ENCODE assay signal across 23 cellular contexts in genomic region chr2:9680082-9680481, GRCh38.
"Had no signal": no experiment of that assay in that cellular context is flagged by ENCODE, and none has a peak within 500 bp of the region (broad histone marks: within the 10 kb centered on the region; RNA-seq: fewer than 3 reads in every experiment).

No MANE protein-coding gene starts in this region.

- H3K36me3 ChIP-seq: colonic mucosa, esophagus squamous epithelium, gastroesophageal sphincter, left ventricle myocardium inferior, lower lobe of right lung, right lobe of liver, spleen, thoracic aorta, transverse colon had no signal

- DNase-seq: colonic mucosa; dermis blood vessel endothelial cell; esophagus squamous epithelium; glutamatergic neuron; left cardiac atrium; left ventricle myocardium inferior; lower lobe of right lung; midbrain; nephron progenitor cell; psoas muscle; retina; right lobe of liver; spleen; stimulated activated CD4-positive, alpha-beta T cell treated with anti-CD3 and anti-CD28 coated beads, Interleukin-15, amount 100 ng/mL, for 24 hours; stimulated activated CD4-positive, alpha-beta T cell treated with anti-CD3 and anti-CD28 coated beads, Interleukin-1b, Interleukin-23, amount 100 ng/mL, for 48 hours; stimulated activated CD4-positive, alpha-beta T cell treated with anti-CD3 and anti-CD28 coated beads, Interleukin-4, amount 100 ng/mL, for 24 hours; stimulated activated naive B cell treated with anti-CD40 and anti-IgM and Interleukin-4, amounts not matched to agents 10 μg/mL and 1 μg/mL and 100 μg/mL, for 72 hours; stimulated activated naive CD8-positive, alpha-beta T cell treated with anti-CD3 and anti-CD28 coated beads, Interleukin-15, amount 100 ng/mL, for 72 hours; substantia nigra; transverse colon had no signal

- H3K9me3 Mint-ChIP-seq: memory B cell; nephron progenitor cell; stimulated activated naive B cell treated with anti-CD40 and anti-IgM and Interleukin-4, amounts not matched to agents 10 μg/mL and 1 μg/mL and 100 μg/mL, for 72 hours; stimulated activated naive CD8-positive, alpha-beta T cell treated with anti-CD3 and anti-CD28 coated beads, Interleukin-15, amount 100 ng/mL, for 72 hours had no signal

- H3K9me3 ChIP-seq: colonic mucosa, esophagus squamous epithelium, gastroesophageal sphincter, left ventricle myocardium inferior, lower lobe of right lung, psoas muscle, right lobe of liver, thoracic aorta, transverse colon had no signal

- H3K4me3 Mint-ChIP-seq: memory B cell; nephron progenitor cell; stimulated activated naive B cell treated with anti-CD40 and anti-IgM and Interleukin-4, amounts not matched to agents 10 μg/mL and 1 μg/mL and 100 μg/mL, for 72 hours; stimulated activated naive CD8-positive, alpha-beta T cell treated with anti-CD3 and anti-CD28 coated beads, Interleukin-15, amount 100 ng/mL, for 72 hours had no signal

- H3K4me1 Mint-ChIP-seq: memory B cell had no signal

- H3K27ac Mint-ChIP-seq: memory B cell; nephron progenitor cell; stimulated activated naive B cell treated with anti-CD40 and anti-IgM and Interleukin-4, amounts not matched to agents 10 μg/mL and 1 μg/mL and 100 μg/mL, for 72 hours had no signal

- ATAC-seq: gastroesophageal sphincter; left cardiac atrium; lower lobe of right lung; psoas muscle; stimulated activated naive B cell treated with anti-CD40 and anti-IgM and Interleukin-4, amounts not matched to agents 10 μg/mL and 1 μg/mL and 100 μg/mL, for 72 hours; stimulated activated naive CD8-positive, alpha-beta T cell treated with anti-CD3 and anti-CD28 coated beads, Interleukin-15, amount 100 ng/mL, for 72 hours had no signal

- H3K36me3 Mint-ChIP-seq: stimulated activated naive B cell treated with anti-CD40 and anti-IgM and Interleukin-4, amounts not matched to agents 10 μg/mL and 1 μg/mL and 100 μg/mL, for 72 hours had no signal

- H3K4me3 ChIP-seq: colonic mucosa, esophagus squamous epithelium, gastroesophageal sphincter, left ventricle myocardium inferior, lower lobe of right lung, psoas muscle, right lobe of liver, spleen, thoracic aorta, transverse colon had no signal

- H3K27me3 ChIP-seq: colonic mucosa, esophagus squamous epithelium, gastroesophageal sphincter, right lobe of liver, spleen, transverse colon had no signal

- H3K4me1 ChIP-seq: colonic mucosa, lower lobe of right lung, psoas muscle, right lobe of liver had no signal

- H3K27ac ChIP-seq: colonic mucosa, esophagus squamous epithelium, gastroesophageal sphincter, left ventricle myocardium inferior, lower lobe of right lung, psoas muscle, right lobe of liver, thoracic aorta, transverse colon had no signal
